8 cellular contexts compared by ENCODE assay signal in genomic region chr3:160400631-160401150, GRCh38. TPM values are rescaled to one million over a fixed set of nuclear protein-coding genes. Genes with fewer than 3 reads are reported as not detected.
DNase-seq lines count a peak whose midpoint lies in the region; ATAC-seq and TF ChIP-seq lines count a peak whose summit lies in the region.

No MANE protein-coding gene starts in this region.

- H3K36me3 Mint-ChIP-seq in activated CD4-positive, alpha-beta T cell treated with anti-CD3 and anti-CD28 coated beads for 36 hours (ENCODE audit: low read depth): peaks cover 43% of the 10 kb centered on the region

- H3K4me1 ChIP-seq in breast epithelium: peaks cover 0 to 6% of the 10 kb centered on the region in 2 donors

- peak overlapping the region; percentile 72 to 82 (median 78) for H3K4me3 ChIP-seq in breast epithelium

- CTCF ChIA-PET in activated CD4-positive, alpha-beta T cell treated with anti-CD3 and anti-CD28 coated beads for 36 hours (lab: Charles Lee): interaction anchor here (1.2 to 1.7 kb wide), 2 partner anchors 10 to 13 kb away, joined by 4 to 7 read pairs; no protein-coding TSS in a partner anchor

- no peaks in the 10 kb centered on the region for H3K36me3 ChIP-seq in breast epithelium

- peaks cover 37% of the 10 kb centered on the region for H3K4me1 Mint-ChIP-seq in activated CD4-positive, alpha-beta T cell treated with anti-CD3 and anti-CD28 coated beads for 36 hours

- peaks cover 7% of the 10 kb centered on the region for H3K27me3 Mint-ChIP-seq in activated CD4-positive, alpha-beta T cell treated with anti-CD3 and anti-CD28 coated beads for 36 hours

- TF ChIP-seq CTCF in breast epithelium (IDR thresholded peaks at IDR 0.05): no peak

- DNase-seq in activated CD4-positive, alpha-beta T cell treated with anti-CD3 and anti-CD28 coated beads for 36 hours: peak; percentile 39
- DNase-seq in activated CD4-positive, alpha-beta T cell treated with anti-CD3 and anti-CD28 coated beads, Interleukin-2, amount 50 U/mL, for 1 hour: no peak
- DNase-seq in RPMI8226 (peak; percentile 60), breast epithelium (ENCODE audit: low spot score in 2 of 2) (no peak), left kidney (ENCODE audit: low read depth, low spot score) (peak; percentile 70)
- DNase-seq in stimulated activated CD8-positive, alpha-beta memory T cell treated with anti-CD3 and anti-CD28 coated beads, Interleukin-12 subunit alpha, Interleukin-12 subunit beta, amount 100 ng/mL, for 4 hours (ENCODE audit: low read depth): peak; percentile 6

- peak overlapping the region; percentile 87 to 92 for H3K27ac ChIP-seq in breast epithelium

- no peaks in the 10 kb centered on the region for H3K27me3 ChIP-seq in breast epithelium

- H3K4me3 Mint-ChIP-seq in activated CD4-positive, alpha-beta T cell treated with anti-CD3 and anti-CD28 coated beads for 36 hours: peak overlapping the region; percentile 91

- no peaks in the 10 kb centered on the region for H3K9me3 Mint-ChIP-seq in activated CD4-positive, alpha-beta T cell treated with anti-CD3 and anti-CD28 coated beads for 36 hours (ENCODE audit: low read depth)

- no peaks in the 10 kb centered on the region for H3K9me3 ChIP-seq in breast epithelium

- POLR2A ChIA-PET in activated CD4-positive, alpha-beta T cell treated with anti-CD3 and anti-CD28 coated beads for 36 hours (lab: Charles Lee): interaction anchor here (1.0 to 1.4 kb wide), 3 partner anchors 9 to 49 kb away, joined by 3 to 24 read pairs (median 12); partner anchors contain the start of gene TRIM59

- no peak for TF ChIP-seq POLR2A in breast epithelium (IDR thresholded peaks at IDR 0.05)

- peak overlapping the region; percentile 96 for H3K27ac Mint-ChIP-seq in activated CD4-positive, alpha-beta T cell treated with anti-CD3 and anti-CD28 coated beads for 36 hours

- intact Hi-C loops in activated CD4-positive, alpha-beta T cell treated with anti-CD3 and anti-CD28 coated beads for 36 hours (cut with DNase I, micrococcal nuclease): no loop called here
- intact Hi-C loops in breast epithelium (cut with DNase I; ENCODE audit: low total_unique reads): no loop called here

- ATAC-seq in activated CD4-positive, alpha-beta T cell treated with anti-CD3 and anti-CD28 coated beads for 36 hours: peak; percentile 5
- ATAC-seq in HG03108 (IDR thresholded peaks at IDR 0.05; ENCODE audit: unreplicated experiment) (no peak), GM18861 (IDR thresholded peaks at IDR 0.05; ENCODE audit: unreplicated experiment) (no peak)

RNA-seq across cellular contexts. Expression of gene SMC4, which starts 1.2 kb away (rescaled TPM):
- 100 to 1,000 TPM; 176 to 216 TPM for total RNA-seq in activated CD4-positive, alpha-beta T cell treated with anti-CD3 and anti-CD28 coated beads for 36 hours
- total RNA-seq in breast epithelium: 10 to 100 TPM; 17.1 to 30.3 (median 25.2) TPM

RNA-seq across cellular contexts. Expression of gene IFT80, which starts 1.7 kb away (rescaled TPM):
- 10 to 100 TPM; 15.0 to 18.1 TPM for total RNA-seq in activated CD4-positive, alpha-beta T cell treated with anti-CD3 and anti-CD28 coated beads for 36 hours
- total RNA-seq in breast epithelium: 10 to 100 TPM; 18.4 to 41.0 (median 29.2) TPM

RNA-seq across cellular contexts. Expression of gene TRIM59, which starts 48.9 kb away (rescaled TPM):
- total RNA-seq in activated CD4-positive, alpha-beta T cell treated with anti-CD3 and anti-CD28 coated beads for 36 hours: 10 to 100 TPM; 32.5 to 42.2 TPM
- total RNA-seq in breast epithelium: 1 to 10 TPM in 2 of 3 donors, under 1 TPM in 1; 0.64 to 5.0 (median 3.9) TPM

Comparison
In these comparisons a context has a peak if more than half of its experiments do, and no peak if none do; other contexts are left out.
1. DNase-seq: peak in activated CD4-positive, alpha-beta T cell treated with anti-CD3 and anti-CD28 coated beads for 36 hours (single experiment), RPMI8226 (single experiment), left kidney (single experiment) and stimulated activated CD8-positive, alpha-beta memory T cell treated with anti-CD3 and anti-CD28 coated beads, Interleukin-12 subunit alpha, Interleukin-12 subunit beta, amount 100 ng/mL, for 4 hours (single experiment); none in activated CD4-positive, alpha-beta T cell treated with anti-CD3 and anti-CD28 coated beads, Interleukin-2, amount 50 U/mL, for 1 hour (single experiment) and breast epithelium (0 of 2).
2. RNA of gene SMC4, which starts 1.2 kb away (total RNA-seq): 176 to 216 TPM in activated CD4-positive, alpha-beta T cell treated with anti-CD3 and anti-CD28 coated beads for 36 hours; 17.1 to 30.3 TPM in breast epithelium; every median in the first group is over 4 times any median in the second.
3. RNA of gene TRIM59, which starts 48.9 kb away (total RNA-seq): 32.5 to 42.2 TPM in activated CD4-positive, alpha-beta T cell treated with anti-CD3 and anti-CD28 coated beads for 36 hours; 0.64 to 5.0 TPM in breast epithelium; every median in the first group is over 4 times any median in the second.